ENCODE assay signal across 9 cellular contexts in the genomic region with DNA sequence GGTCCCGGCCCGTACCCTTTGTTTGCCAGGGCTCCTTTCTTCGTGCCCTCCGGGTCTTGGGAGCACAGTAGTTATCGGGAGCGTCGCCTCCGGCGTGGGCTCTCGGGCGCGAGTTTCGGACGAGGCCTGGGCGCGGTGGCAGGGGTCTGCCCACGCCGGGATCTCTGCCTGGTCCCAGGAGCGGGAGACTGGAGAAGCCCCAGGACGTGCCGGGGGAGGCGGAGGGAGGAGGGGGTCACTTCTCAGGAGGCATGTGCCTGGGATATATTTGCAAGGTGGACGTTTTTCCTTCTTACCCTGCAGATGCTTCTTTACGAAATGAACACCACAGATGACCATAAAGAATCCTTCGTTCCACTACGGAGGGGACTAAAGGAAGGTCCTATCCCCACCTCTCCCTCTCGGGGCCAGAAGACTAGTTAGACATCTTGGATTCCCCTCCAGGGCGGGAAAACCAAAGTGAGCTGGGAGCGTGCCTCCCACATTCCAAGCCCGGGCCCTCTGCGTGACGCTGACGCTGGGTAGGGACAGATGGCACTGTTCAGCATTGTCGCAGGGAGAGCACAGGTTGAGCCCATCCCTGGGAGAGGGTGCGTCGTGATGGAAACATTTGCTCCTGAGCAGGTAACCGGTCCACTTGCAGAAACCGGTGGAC. TPM values are rescaled to one million over a fixed set of nuclear protein-coding genes. Genes with fewer than 3 reads are reported as not detected.
DNase-seq lines count a peak whose midpoint lies in the region; ATAC-seq and TF ChIP-seq lines count a peak whose summit lies in the region.
"Had no signal": no experiment of that assay in that cellular context is flagged by ENCODE, and none has a peak within 500 bp of the region (broad histone marks: within the 10 kb centered on the region; RNA-seq: fewer than 3 reads in every experiment).

No MANE protein-coding gene starts in this region.

- CTCF ChIA-PET in A673 (lab: Charles Lee): no interaction called here

- peak overlapping the region; percentile 57 for H3K4me3 ChIP-seq in A673 (ENCODE audit: low read depth, low read length, poor library complexity, severe bottlenecking)
- H3K4me3 ChIP-seq in dorsolateral prefrontal cortex: peak overlapping the region in 58 of 59 donors; percentile 28 to 77 (median 64)
- H3K4me3 ChIP-seq in mucosa of rectum (ENCODE audit: low read length in 2 of 2): peak overlapping the region; percentile 86 to 88

- intact Hi-C loops in A673 (cut with micrococcal nuclease; ENCODE audit: unreplicated experiment) (no loop called here), dorsolateral prefrontal cortex (cut with DNase I) (loop anchor here in 1 of 2 donors (2.0 kb wide), 1 partner anchor 19 kb away; no protein-coding TSS in a partner anchor)

- no TSS peak for BruUV-seq in A673 (replicated peaks; lab: Mats Ljungman, UMichigan)

- ATAC-seq in HG03175 (IDR thresholded peaks at IDR 0.05; ENCODE audit: unreplicated experiment): no peak
- no peak for ATAC-seq in GM21619 (IDR thresholded peaks at IDR 0.05; ENCODE audit: unreplicated experiment)

- H3K4me1 ChIP-seq in A673 (ENCODE audit: insufficient read depth, low read length, poor library complexity, severe bottlenecking): no peaks in the 10 kb centered on the region
- peaks cover 15 to 51% of the 10 kb centered on the region in 2 donors for H3K4me1 ChIP-seq in mucosa of rectum (ENCODE audit: control insufficient read depth in 2 of 2, insufficient read depth in 2 of 2, low read length in 2 of 2)

- no peak for TF ChIP-seq CTCF in A673 (conservative IDR thresholded peaks at IDR 0.05; ENCODE audit: low read depth, low read length)
- TF ChIP-seq CTCF in dorsolateral prefrontal cortex (IDR thresholded peaks at IDR 0.05 in 54 of 56, conservative IDR thresholded peaks at IDR 0.05 in 2 of 56; ENCODE audit: low read depth in 1 of 56, partially characterized antibody in 56 of 56): no peak

- H3K27ac ChIP-seq in A673 (ENCODE audit: low read depth, low read length, poor library complexity, severe bottlenecking): peak overlapping the region; percentile 75
- peak overlapping the region in 16 of 59 donors; percentile 1 to 83 (median 73) for H3K27ac ChIP-seq in dorsolateral prefrontal cortex
- peak overlapping the region; percentile 93 to 96 for H3K27ac ChIP-seq in mucosa of rectum (ENCODE audit: low read depth in 2 of 2, low read length in 2 of 2)
- H3K27ac ChIP-seq: HL-60 had no signal

- POLR2A ChIA-PET in A673 (lab: Charles Lee; ENCODE audit: low non-redundant PET): no interaction called here

- no peaks in the 10 kb centered on the region for H3K36me3 ChIP-seq in A673 (ENCODE audit: insufficient read depth, low read length, poor library complexity, severe bottlenecking)
- no peaks in the 10 kb centered on the region for H3K36me3 ChIP-seq in mucosa of rectum (ENCODE audit: control insufficient read depth in 2 of 2, insufficient read depth in 2 of 2, low read length in 2 of 2)

- H3K9ac ChIP-seq in mucosa of rectum (ENCODE audit: low read depth in 1 of 2, low read length in 2 of 2): peak overlapping the region; percentile 98 to 99

- H3K27me3 ChIP-seq in A673 (replicated peaks; ENCODE audit: insufficient read depth, low read depth, low read length, poor library complexity) (no peaks in the 10 kb centered on the region), dorsolateral prefrontal cortex (peaks cover 0 to 29% (median 6%) of the 10 kb centered on the region in 45 donors), mucosa of rectum (ENCODE audit: control insufficient read depth in 2 of 2, insufficient read depth in 2 of 2, low read length in 2 of 2) (peaks cover 0 to 3% of the 10 kb centered on the region in 2 donors)

- H3K9me3 ChIP-seq in A673 (ENCODE audit: low read depth, low read length, poor library complexity, severe bottlenecking) (no peaks in the 10 kb centered on the region), mucosa of rectum (ENCODE audit: control insufficient read depth in 2 of 2, low read length in 2 of 2) (no peaks in the 10 kb centered on the region)

- no peak for DNase-seq in A673 (ENCODE audit: low spot score)
- DNase-seq in HT-29 (ENCODE audit: low spot score): peak; percentile 94
- DNase-seq in dorsolateral prefrontal cortex: peak in 2 of 10 donors; percentile 47 to 66
- no peak for DNase-seq in stimulated activated CD4-positive, alpha-beta T cell treated with anti-CD3 and anti-CD28 coated beads, Interleukin-2, amount 100 ng/mL, for 24 hours
- DNase-seq in AG08395 (ENCODE audit: low spot score): no peak

RNA-seq across cellular contexts. Expression of gene FHL2, which starts 0.5 kb away (rescaled TPM):
- 3.2 and 4.7 TPM in 2 replicates for total RNA-seq in A673 (2021)
- 56.2 and 56.4 TPM in 2 replicates for total RNA-seq in HT-29 (2014; rRNA removed; shearing (Covaris generic))
- total RNA-seq in dorsolateral prefrontal cortex: 10 to 100 TPM in 119 of 120 experiments, 1 to 10 TPM in 1; 9.0 to 49.5 (median 29.1) TPM
